25 cellular contexts compared by ENCODE assay signal in genomic region chr12:34298971-34299801, GRCh38.
"Had no signal": no experiment of that assay in that cellular context is flagged by ENCODE, and none has a peak within 500 bp of the region (broad histone marks: within the 10 kb centered on the region; RNA-seq: fewer than 3 reads in every experiment).

No MANE protein-coding gene starts in this region.

- FAIRE-seq: bronchial epithelial cell, frontal cortex, small intestine, TTC549 had no signal

- H3K36me3 ChIP-seq: esophagus muscularis mucosa, neutrophil, ovary, stomach, transverse colon, vagina had no signal

- H3K27ac Mint-ChIP-seq: activated naive CD8-positive, alpha-beta T cell; mesothelial cell of epicardium; nephron; stimulated activated memory B cell treated with anti-CD40 and anti-IgM and Interleukin-4, amounts not matched to agents 10 μg/mL and 1 μg/mL and 100 μg/mL, for 72 hours; T-cell; WTC11 had no signal

- ATAC-seq: sciatic nerve; stimulated activated memory B cell treated with anti-CD40 and anti-IgM and Interleukin-4, amounts not matched to agents 10 μg/mL and 1 μg/mL and 100 μg/mL, for 72 hours; T-cell; WTC11 had no signal

- DNase-seq: activated naive CD4-positive, alpha-beta T cell; activated T-cell treated with anti-CD3 and anti-CD28 coated beads, Interleukin-2, amount 50 U/mL, for 1 hour; amniotic stem cell; cerebellar nuclear complex; hypothalamus; ovary; small intestine; stimulated activated CD4-positive, alpha-beta T cell treated with anti-CD3 and anti-CD28 coated beads, Interleukin-15, amount 100 ng/mL, for 24 hours; stomach; T-cell; transverse colon had no signal

- H3K4me3 Mint-ChIP-seq: activated naive CD8-positive, alpha-beta T cell; mesothelial cell of epicardium; nephron; stimulated activated memory B cell treated with anti-CD40 and anti-IgM and Interleukin-4, amounts not matched to agents 10 μg/mL and 1 μg/mL and 100 μg/mL, for 72 hours; T-cell; WTC11 had no signal

- H3K27me3 ChIP-seq: neutrophil, ovary, stomach, transverse colon, vagina had no signal

- H3K9me3 ChIP-seq: vagina had no signal

- H3K36me3 Mint-ChIP-seq: activated naive CD8-positive, alpha-beta T cell; stimulated activated memory B cell treated with anti-CD40 and anti-IgM and Interleukin-4, amounts not matched to agents 10 μg/mL and 1 μg/mL and 100 μg/mL, for 72 hours; T-cell had no signal

- H3K27me3 Mint-ChIP-seq: activated naive CD8-positive, alpha-beta T cell; stimulated activated memory B cell treated with anti-CD40 and anti-IgM and Interleukin-4, amounts not matched to agents 10 μg/mL and 1 μg/mL and 100 μg/mL, for 72 hours; T-cell had no signal

- H3K4me1 Mint-ChIP-seq: mesothelial cell of epicardium; nephron; stimulated activated memory B cell treated with anti-CD40 and anti-IgM and Interleukin-4, amounts not matched to agents 10 μg/mL and 1 μg/mL and 100 μg/mL, for 72 hours; T-cell; WTC11 had no signal

- H3K4me1 ChIP-seq: esophagus muscularis mucosa, stomach, transverse colon, vagina had no signal

- H3K4me3 ChIP-seq: coronary artery, esophagus muscularis mucosa, lung, ovary, stomach, transverse colon, vagina had no signal

- H3K27ac ChIP-seq: coronary artery, esophagus muscularis mucosa, neutrophil, ovary, stomach, transverse colon, vagina had no signal
